Comparison of ENCODE assay signal across 18 cellular contexts in genomic region chr4:186999676-187000075, GRCh38.
"Had no signal": no experiment of that assay in that cellular context is flagged by ENCODE, and none has a peak within 500 bp of the region (broad histone marks: within the 10 kb centered on the region; RNA-seq: fewer than 3 reads in every experiment).

No MANE protein-coding gene starts in this region.

- H3K36me3 ChIP-seq: heart left ventricle, stomach, thoracic aorta, transverse colon had no signal

- H3K4me3 ChIP-seq: heart left ventricle, mucosa of descending colon, skin epidermis, stomach, thoracic aorta, transverse colon had no signal

- DNase-seq: effector memory CD4-positive, alpha-beta T cell; heart left ventricle; hippocampal formation; mammary epithelial cell; mucosa of descending colon; natural killer cell; posterior cingulate gyrus; stimulated activated CD4-positive, alpha-beta T cell treated with anti-CD3 and anti-CD28 coated beads, Interleukin-2, amount 100 ng/mL, for 24 hours; stimulated activated CD4-positive, alpha-beta T cell treated with anti-CD3 and anti-CD28 coated beads, Interleukin-4, amount 100 ng/mL, for 4 hours; stimulated activated naive CD4-positive, alpha-beta T cell; stomach; substantia nigra; transverse colon had no signal

- H3K27me3 ChIP-seq: heart left ventricle, stomach, transverse colon had no signal

- H3K4me1 ChIP-seq: heart left ventricle, stomach, transverse colon had no signal

- H3K9me3 ChIP-seq: heart left ventricle, mucosa of descending colon, stomach, thoracic aorta, transverse colon had no signal

- ATAC-seq: esophagus mucosa, heart left ventricle, left lobe of liver, mucosa of descending colon, natural killer cell, sciatic nerve had no signal
